In the genomic region with DNA sequence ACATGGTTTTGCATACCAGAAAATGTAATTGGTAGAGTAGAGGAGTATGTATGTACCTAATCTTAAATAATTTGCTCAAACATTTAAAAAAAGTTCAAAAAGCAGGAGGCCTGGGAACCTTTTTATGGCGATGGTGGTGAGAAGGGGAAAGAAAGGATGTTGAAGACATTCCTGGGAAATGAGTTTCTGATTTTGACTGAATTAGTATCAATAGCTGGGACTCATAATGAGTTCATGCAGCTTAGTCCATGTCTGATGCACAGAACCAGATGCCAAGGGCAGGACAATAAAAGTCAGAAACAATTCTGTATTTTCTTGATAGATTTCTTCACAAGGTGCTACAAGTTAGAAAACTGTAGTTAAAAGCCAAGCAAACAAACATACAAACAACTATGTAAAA, we compare ENCODE assay signal across 26 cellular contexts.
"Had no signal": no experiment of that assay in that cellular context is flagged by ENCODE, and none has a peak within 500 bp of the region (broad histone marks: within the 10 kb centered on the region; RNA-seq: fewer than 3 reads in every experiment).

No MANE protein-coding gene starts in this region.

- H3K4me3 ChIP-seq: adrenal gland, ascending aorta, coronary artery, left ventricle myocardium inferior, spleen, thoracic aorta, vagina had no signal

- H3K4me3 Mint-ChIP-seq: activated CD8-positive, alpha-beta T cell treated with anti-CD3 and anti-CD28 coated beads, Interleukin-2, amount 10 ng/mL, durations not matched to agents 7 days and 5 days; activated naive CD8-positive, alpha-beta T cell; activated T-cell treated with anti-CD3 and anti-CD28 coated beads, Interleukin-2, amount 50 U/mL, for 24 hours; activated T-helper 17 cell treated with anti-CD3 and anti-CD28 coated beads, Interleukin-2, amount 50 U/mL, for 72 hours; memory B cell; natural killer cell treated with Interleukin-12 subunit alpha and Interleukin-12 subunit beta and Interleukin-15 and Interleukin-18, amount 100 ng/mL, for 72 hours; type B pancreatic cell had no signal

- H3K27ac ChIP-seq: adrenal gland, ascending aorta, coronary artery, epithelial cell of prostate, left ventricle myocardium inferior, spleen, thoracic aorta, vagina, VCaP had no signal

- H3K4me1 ChIP-seq: adrenal gland, ascending aorta, left ventricle myocardium inferior, spleen, vagina had no signal

- H3K27me3 ChIP-seq: adrenal gland, ascending aorta, spleen, vagina had no signal

- H3K27me3 Mint-ChIP-seq: activated naive CD8-positive, alpha-beta T cell; activated T-cell treated with anti-CD3 and anti-CD28 coated beads, Interleukin-2, amount 50 U/mL, for 24 hours; memory B cell; natural killer cell treated with Interleukin-12 subunit alpha and Interleukin-12 subunit beta and Interleukin-15 and Interleukin-18, amount 100 ng/mL, for 72 hours; progenitor cell of endocrine pancreas; type B pancreatic cell had no signal

- DNase-seq: activated CD4-positive, alpha-beta T cell treated with anti-CD3 and anti-CD28 coated beads for 1 hour; activated CD4-positive, alpha-beta T cell treated with anti-CD3 and anti-CD28 coated beads, Interleukin-2, amount 50 U/mL, for 1 hour; activated CD8-positive, alpha-beta T cell treated with anti-CD3 and anti-CD28 coated beads, Interleukin-2, amount 10 ng/mL, durations not matched to agents 7 days and 5 days; activated T-cell treated with anti-CD3 and anti-CD28 coated beads, Interleukin-2, amount 50 U/mL, for 24 hours; adrenal gland; cerebellar nuclear complex; foreskin melanocyte; glutamatergic neuron; hypothalamus; left ventricle myocardium inferior; spleen; stimulated activated CD4-positive, alpha-beta T cell treated with anti-CD3 and anti-CD28 coated beads, Interleukin-4, amount 100 ng/mL, for 1 hour; stimulated activated naive CD4-positive, alpha-beta T cell treated with Interleukin-2 at 50 U/mL for 16 hours; T-helper 2 cell had no signal

- H3K9me3 Mint-ChIP-seq: activated T-cell treated with anti-CD3 and anti-CD28 coated beads, Interleukin-2, amount 50 U/mL, for 24 hours; activated T-helper 17 cell treated with anti-CD3 and anti-CD28 coated beads, Interleukin-2, amount 50 U/mL, for 72 hours; memory B cell; type B pancreatic cell had no signal

- H3K27ac Mint-ChIP-seq: activated CD8-positive, alpha-beta T cell treated with anti-CD3 and anti-CD28 coated beads, Interleukin-2, amount 10 ng/mL, durations not matched to agents 7 days and 5 days; activated naive CD8-positive, alpha-beta T cell; activated T-cell treated with anti-CD3 and anti-CD28 coated beads, Interleukin-2, amount 50 U/mL, for 24 hours; activated T-helper 17 cell treated with anti-CD3 and anti-CD28 coated beads, Interleukin-2, amount 50 U/mL, for 72 hours; memory B cell; natural killer cell treated with Interleukin-12 subunit alpha and Interleukin-12 subunit beta and Interleukin-15 and Interleukin-18, amount 100 ng/mL, for 72 hours; progenitor cell of endocrine pancreas; type B pancreatic cell had no signal

- H3K36me3 Mint-ChIP-seq: activated naive CD8-positive, alpha-beta T cell; memory B cell; natural killer cell treated with Interleukin-12 subunit alpha and Interleukin-12 subunit beta and Interleukin-15 and Interleukin-18, amount 100 ng/mL, for 72 hours; type B pancreatic cell had no signal

- ATAC-seq: activated CD8-positive, alpha-beta T cell treated with anti-CD3 and anti-CD28 coated beads, Interleukin-2, amount 10 ng/mL, durations not matched to agents 7 days and 5 days; activated T-helper 17 cell treated with anti-CD3 and anti-CD28 coated beads, Interleukin-2, amount 50 U/mL, for 72 hours; natural killer cell treated with Interleukin-12 subunit alpha and Interleukin-12 subunit beta and Interleukin-15 and Interleukin-18, amount 100 ng/mL, for 72 hours had no signal

- H3K4me1 Mint-ChIP-seq: activated T-helper 17 cell treated with anti-CD3 and anti-CD28 coated beads, Interleukin-2, amount 50 U/mL, for 72 hours had no signal

- H3K9me3 ChIP-seq: adrenal gland, ascending aorta, left ventricle myocardium inferior, spleen, thoracic aorta, vagina had no signal

- H3K36me3 ChIP-seq: adrenal gland, ascending aorta, left ventricle myocardium inferior, spleen, thoracic aorta, vagina had no signal
